8 cellular contexts compared by ENCODE assay signal in the genomic region with DNA sequence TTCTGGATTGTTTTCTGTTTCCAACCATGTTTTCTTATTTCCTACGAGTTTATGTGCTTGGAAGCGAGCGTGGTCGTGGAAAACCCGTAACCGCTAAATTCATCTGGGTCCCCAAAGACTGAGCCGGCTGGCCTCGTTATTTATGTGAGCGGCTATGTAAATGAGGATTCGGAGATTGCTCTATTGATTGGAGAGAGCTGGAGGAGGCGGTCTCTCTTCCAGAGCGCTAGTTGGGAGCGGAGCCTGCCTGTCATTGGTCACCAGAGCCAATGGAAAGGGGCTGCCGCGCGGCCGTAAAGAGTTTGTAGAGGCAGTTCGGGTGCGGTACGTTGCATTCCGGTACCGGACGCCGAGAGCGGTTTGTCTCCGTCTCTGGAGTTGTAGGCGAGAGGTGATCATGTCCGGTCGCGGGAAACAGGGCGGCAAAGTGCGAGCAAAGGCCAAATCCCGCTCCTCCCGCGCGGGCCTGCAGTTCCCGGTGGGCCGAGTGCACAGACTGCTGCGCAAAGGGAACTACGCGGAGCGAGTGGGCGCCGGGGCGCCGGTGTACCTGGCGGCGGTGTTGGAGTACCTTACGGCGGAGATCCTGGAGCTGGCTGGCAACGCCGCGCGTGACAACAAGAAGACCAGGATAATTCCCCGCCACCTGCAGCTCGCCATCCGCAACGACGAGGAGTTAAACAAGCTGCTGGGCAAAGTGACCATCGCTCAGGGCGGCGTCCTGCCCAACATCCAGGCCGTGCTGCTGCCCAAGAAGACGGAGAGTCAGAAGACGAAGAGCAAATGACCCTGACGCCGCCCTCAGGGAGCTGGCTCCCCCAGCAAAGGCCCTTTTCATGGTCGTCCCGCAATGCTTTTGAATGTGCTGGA. TPM values are rescaled to one million over a fixed set of nuclear protein-coding genes. Genes with fewer than 3 reads are reported as not detected.
DNase-seq lines count a peak whose midpoint lies in the region; ATAC-seq, FAIRE-seq and TF ChIP-seq lines count a peak whose summit lies in the region.

No MANE protein-coding gene starts in this region.

- FAIRE-seq in astrocyte (lab: Jason Lieb, UNC) (no peak), urothelium cell line (lab: Jason Lieb, UNC) (peak; percentile 23)

- POLR2A ChIA-PET in CD4-positive, alpha-beta T cell (lab: Charles Lee), result interaction anchor here (0.6 to 7.6 kb wide), 25 partner anchors 8 to 1137 kb away, joined by 3 to 375 read pairs (median 4); partner anchors contain the start of genes ARHGDIB, ATF7IP, C12orf60 and DERA

- peaks cover 23% of the 10 kb centered on the region for H3K79me2 ChIP-seq in astrocyte (ENCODE audit: insufficient read depth, low read length)

- no peaks in the 10 kb centered on the region for H3K36me3 ChIP-seq in astrocyte (ENCODE audit: insufficient read depth, low read length)

- peak overlapping the region; percentile 97 for H3K4me3 Mint-ChIP-seq in CD4-positive, alpha-beta T cell
- H3K4me3 Mint-ChIP-seq in astrocyte (ENCODE audit: unreplicated experiment), result peak overlapping the region; percentile 93

- TF ChIP-seq CTCF in CD4-positive, alpha-beta T cell (IDR thresholded peaks at IDR 0.05), result no peak
- TF ChIP-seq CTCF in GM20000 (IDR thresholded peaks at IDR 0.05; ENCODE audit: extremely low read depth, missing control alignments), result no peak
- no peak for TF ChIP-seq CTCF in astrocyte (IDR thresholded peaks at IDR 0.05; ENCODE audit: insufficient read depth, low read depth, low read length)

- peak overlapping the region; percentile 100 for H3K27ac Mint-ChIP-seq in CD4-positive, alpha-beta T cell
- H3K27ac Mint-ChIP-seq in astrocyte (ENCODE audit: unreplicated experiment), result peak overlapping the region; percentile 97

- H3K4me2 ChIP-seq in astrocyte (ENCODE audit: low read length), result peak overlapping the region; percentile 90

- peak; percentile 76 to 92 (median 82) for DNase-seq in CD4-positive, alpha-beta T cell
- peak; percentile 87 for DNase-seq in GM20000 (ENCODE audit: low spot score)
- peak; percentile 96 for DNase-seq in HT-29 (ENCODE audit: low spot score)
- DNase-seq in T-helper 2 cell, result peak; percentile 72 to 98 (median 88)
- DNase-seq in astrocyte (ENCODE audit: low read depth), result peak; percentile 91
- DNase-seq in hepatic stellate cell (ENCODE audit: low spot score), result peak; percentile 97
- DNase-seq in pulmonary artery endothelial cell (ENCODE audit: low read depth, low spot score), result peak; percentile 89
- DNase-seq in urothelium cell line (ENCODE audit: low spot score), result peak; percentile 55

- intact Hi-C loops in CD4-positive, alpha-beta T cell (cut with DNase I, micrococcal nuclease), result loop anchor here (5.0 to 10.0 kb wide), 5 partner anchors 110 to 517 kb away; partner anchors contain the start of gene MGP (in 1 of the 2)

- peaks cover 14% of the 10 kb centered on the region for H3K4me1 ChIP-seq in astrocyte (ENCODE audit: insufficient read depth, low read length)

- H3K9me3 ChIP-seq in CD4-positive, alpha-beta T cell (ENCODE audit: control insufficient read depth, low read length), result no peaks in the 10 kb centered on the region
- no peaks in the 10 kb centered on the region for H3K9me3 ChIP-seq in astrocyte (ENCODE audit: insufficient read depth, low read depth, low read length)

- H3K27ac ChIP-seq in CD4-positive, alpha-beta T cell (ENCODE audit: low read depth, low read length), result peak overlapping the region; percentile 79
- H3K27ac ChIP-seq in astrocyte (ENCODE audit: low read depth, low read length), result peak overlapping the region; percentile 80

- H3K27me3 Mint-ChIP-seq in CD4-positive, alpha-beta T cell, result no peaks in the 10 kb centered on the region
- no peaks in the 10 kb centered on the region for H3K27me3 Mint-ChIP-seq in astrocyte (ENCODE audit: low read depth, unreplicated experiment)

- peak overlapping the region; percentile 87 for H3K9ac ChIP-seq in astrocyte (ENCODE audit: low read length)

- ATAC-seq in CD4-positive, alpha-beta T cell (ENCODE audit: poor library complexity), result peak; percentile 64

- H3K4me3 ChIP-seq in astrocyte (ENCODE audit: insufficient read depth, low read depth, low read length), result peak overlapping the region; percentile 90

- peaks cover 64% of the 10 kb centered on the region for H3K4me1 Mint-ChIP-seq in CD4-positive, alpha-beta T cell (ENCODE audit: low read depth)
- H3K4me1 Mint-ChIP-seq in astrocyte (ENCODE audit: low read depth, unreplicated experiment), result peaks cover 19% of the 10 kb centered on the region

- CTCF ChIA-PET in CD4-positive, alpha-beta T cell (lab: Charles Lee), result interaction anchor here (0.8 to 2.0 kb wide), 3 partner anchors 16 to 29 kb away, joined by 3 to 8 read pairs (median 3); partner anchors contain the start of genes C12orf60 and WBP11

- peaks cover 37% of the 10 kb centered on the region for H3K36me3 Mint-ChIP-seq in CD4-positive, alpha-beta T cell (ENCODE audit: low read depth)
- no peaks in the 10 kb centered on the region for H3K36me3 Mint-ChIP-seq in astrocyte (ENCODE audit: low read depth, unreplicated experiment)

- no peaks in the 10 kb centered on the region for H3K9me3 Mint-ChIP-seq in CD4-positive, alpha-beta T cell
- H3K9me3 Mint-ChIP-seq in astrocyte (ENCODE audit: unreplicated experiment), result no peaks in the 10 kb centered on the region

- no peaks in the 10 kb centered on the region for H3K27me3 ChIP-seq in CD4-positive, alpha-beta T cell (ENCODE audit: control insufficient read depth, insufficient read depth, low read length)
- H3K27me3 ChIP-seq in astrocyte (ENCODE audit: insufficient read depth, low read length), result no peaks in the 10 kb centered on the region

- H2AFZ ChIP-seq in astrocyte (ENCODE audit: low read depth, low read length), result peak overlapping the region; percentile 90

- peaks cover 5% of the 10 kb centered on the region for H4K20me1 ChIP-seq in astrocyte (ENCODE audit: insufficient read depth, low read length)

RNA-seq across cellular contexts. Expression of gene WBP11, which starts 29.0 kb away (rescaled TPM):
- 100 to 1,000 TPM; 169 to 188 TPM for total RNA-seq in CD4-positive, alpha-beta T cell
- total RNA-seq in HT-29 (2014; rRNA removed; shearing (Covaris generic)), result 18.0 and 28.8 TPM in 2 replicates
- 67.1 and 72.1 TPM in 2 replicates for total RNA-seq in astrocyte
- 17.3 and 22.4 TPM in 2 replicates for total RNA-seq in pulmonary artery endothelial cell

RNA-seq across cellular contexts. Expression of gene C12orf60, which starts 29.2 kb away (rescaled TPM):
- total RNA-seq in CD4-positive, alpha-beta T cell, result under 1 TPM; 0.11 to 0.22 TPM
- total RNA-seq in HT-29 (2014; rRNA removed; shearing (Covaris generic)), result 0.89 and 0.99 TPM in 2 replicates
- total RNA-seq in astrocyte (1.7 and 2.0 TPM in 2 replicates), pulmonary artery endothelial cell (0.79 and 1.5 TPM in 2 replicates)

RNA-seq across cellular contexts. Expression of gene SMCO3, which starts 39.7 kb away (rescaled TPM):
- total RNA-seq in CD4-positive, alpha-beta T cell, result not detected
- total RNA-seq in HT-29 (2014; rRNA removed; shearing (Covaris generic)), result not detected in 2 replicates
- 0.57 and 0.84 TPM in 2 replicates for total RNA-seq in astrocyte
- 0.39 and 0.46 TPM in 2 replicates for total RNA-seq in pulmonary artery endothelial cell

Comparison
In these comparisons a context has a peak if more than half of its experiments do, and no peak if none do; other contexts are left out.
1. Peak in every context shown above with its lines: DNase-seq, ATAC-seq, H3K4me3 ChIP-seq and H3K27ac ChIP-seq.